10 cellular contexts compared by ENCODE assay signal in the genomic region with DNA sequence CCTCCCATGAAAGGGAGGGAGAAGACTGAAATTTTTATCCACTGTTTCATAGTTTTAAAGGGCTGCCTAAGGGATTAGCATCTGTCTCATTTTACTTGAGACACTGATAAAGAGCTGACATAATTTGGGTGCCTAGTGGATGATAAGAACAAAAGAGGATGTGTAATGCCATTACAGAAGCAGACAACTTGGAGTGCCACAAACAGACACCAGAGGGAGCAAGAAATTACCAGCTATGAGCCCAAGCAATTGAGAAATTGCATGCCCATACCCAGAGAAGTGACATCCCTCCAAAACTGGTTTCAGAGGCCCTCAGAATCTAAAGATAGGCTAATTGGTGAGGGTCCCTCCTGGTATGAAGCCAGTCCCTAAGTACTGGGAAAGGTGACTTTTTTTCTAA. TPM values are rescaled to one million over a fixed set of nuclear protein-coding genes. Genes with fewer than 3 reads are reported as not detected.
A peak's percentile ranks its signal among the peaks of the same experiment; 100 is the strongest.
DNase-seq lines count a peak whose midpoint lies in the region; ATAC-seq and TF ChIP-seq lines count a peak whose summit lies in the region.
"Had no signal": no experiment of that assay in that cellular context is flagged by ENCODE, and none has a peak within 500 bp of the region (broad histone marks: within the 10 kb centered on the region; RNA-seq: fewer than 3 reads in every experiment).

No MANE protein-coding gene starts in this region.

- no peak overlapping the region for H4K8ac ChIP-seq in mesenchymal stem cell (ENCODE audit: low read length)

- H3K27ac Mint-ChIP-seq in glutamatergic neuron (ENCODE audit: unreplicated experiment), result no peak overlapping the region

- POLR2A ChIA-PET in OCI-LY7 (lab: Charles Lee), result interaction anchor here (0.6 to 3.1 kb wide), 4 partner anchors 59 to 318 kb away, joined by 3 to 11 read pairs (median 3); no protein-coding TSS in a partner anchor

- H3K4me2 ChIP-seq in OCI-LY7 (ENCODE audit: low read length), result peak overlapping the region; percentile 59
- H3K4me2 ChIP-seq in mesenchymal stem cell (ENCODE audit: low read length, poor library complexity, severe bottlenecking), result no peak overlapping the region

- no peak overlapping the region for H2AK5ac ChIP-seq in mesenchymal stem cell (ENCODE audit: low read length, severe bottlenecking)

- no peaks in the 10 kb centered on the region for H3K9me3 Mint-ChIP-seq in glutamatergic neuron (ENCODE audit: unreplicated experiment)

- no peak overlapping the region for H3K23ac ChIP-seq in mesenchymal stem cell (ENCODE audit: low read length in 2 of 2)

- H3K36me3 ChIP-seq in OCI-LY7 (ENCODE audit: insufficient read depth, low read length) (no peaks in the 10 kb centered on the region), mesenchymal stem cell (ENCODE audit: control insufficient read depth in 1 of 2, insufficient read depth in 2 of 2, low read depth in 1 of 2, low read length in 2 of 2) (no peaks in the 10 kb centered on the region)

- no peaks in the 10 kb centered on the region for H3K27me3 Mint-ChIP-seq in glutamatergic neuron (ENCODE audit: unreplicated experiment)

- H3K9me3 ChIP-seq in OCI-LY7 (ENCODE audit: low read length) (no peaks in the 10 kb centered on the region), mesenchymal stem cell (ENCODE audit: control insufficient read depth, low read length) (no peaks in the 10 kb centered on the region)

- no peak overlapping the region for H4K91ac ChIP-seq in mesenchymal stem cell (ENCODE audit: low read length)

- peaks cover 13% of the 10 kb centered on the region for H3K4me1 ChIP-seq in OCI-LY7 (ENCODE audit: insufficient read depth, low read length, poor library complexity, severe bottlenecking)
- H3K4me1 ChIP-seq in mesenchymal stem cell (ENCODE audit: control insufficient read depth, insufficient read depth, low read depth, low read length), result no peaks in the 10 kb centered on the region

- H3K79me1 ChIP-seq in mesenchymal stem cell (replicated peaks; ENCODE audit: low read length, poor library complexity, severe bottlenecking), result no peaks in the 10 kb centered on the region

- TF ChIP-seq CTCF in C4-2B (conservative IDR thresholded peaks at IDR 0.05) (peak; percentile 61), OCI-LY7 (conservative IDR thresholded peaks at IDR 0.05; ENCODE audit: low read length) (peak; percentile 72), glutamatergic neuron (IDR thresholded peaks at IDR 0.05; ENCODE audit: partially characterized antibody, unreplicated experiment) (peak; percentile 58)

- H2AFZ ChIP-seq in OCI-LY7 (ENCODE audit: low read length) (peak overlapping the region; percentile 97), mesenchymal stem cell (ENCODE audit: low read depth, low read length) (no peak overlapping the region)

- H3K4me3 Mint-ChIP-seq in glutamatergic neuron (ENCODE audit: unreplicated experiment), result no peak overlapping the region

- H3K27ac ChIP-seq in C4-2B, result no peak overlapping the region
- peak overlapping the region; percentile 73 for H3K27ac ChIP-seq in OCI-LY7 (ENCODE audit: low read depth, low read length, poor library complexity, severe bottlenecking)
- no peak overlapping the region for H3K27ac ChIP-seq in mesenchymal stem cell (ENCODE audit: low read length, poor library complexity, severe bottlenecking)

- H4K20me1 ChIP-seq in OCI-LY7 (ENCODE audit: insufficient read depth, low read length), result no peaks in the 10 kb centered on the region

- H3K18ac ChIP-seq in mesenchymal stem cell (ENCODE audit: low read depth in 1 of 2, low read length in 2 of 2), result no peak overlapping the region

- DNase-seq in OCI-LY7 (ENCODE audit: low spot score) (peak; percentile 66), glutamatergic neuron (peak; percentile 33), left cardiac atrium (no peak), mesenchymal stem cell (no peak)
- DNase-seq in effector CD4-positive, alpha-beta T cell, result no peak

- no peaks in the 10 kb centered on the region for H3K36me3 Mint-ChIP-seq in glutamatergic neuron (ENCODE audit: unreplicated experiment)

- H2BK15ac ChIP-seq in mesenchymal stem cell (ENCODE audit: low read depth, poor library complexity, severe bottlenecking), result no peak overlapping the region

- H3K4me1 Mint-ChIP-seq in glutamatergic neuron (ENCODE audit: low read depth, unreplicated experiment), result no peaks in the 10 kb centered on the region

- no peak overlapping the region for H2BK12ac ChIP-seq in mesenchymal stem cell (ENCODE audit: low read length in 2 of 2)

- intact Hi-C loops in OCI-LY7 (cut with micrococcal nuclease; ENCODE audit: unreplicated experiment), result loop anchor here (1.0 kb wide), 1 partner anchor 166 kb away; no protein-coding TSS in a partner anchor
- intact Hi-C loops in left cardiac atrium (cut with DNase I), result no loop called here

- H3K4me3 ChIP-seq in OCI-LY7 (ENCODE audit: low read depth, low read length, poor library complexity, severe bottlenecking) (peak overlapping the region; percentile 11), mesenchymal stem cell (ENCODE audit: insufficient read depth in 1 of 2, low read depth in 1 of 2, low read length in 2 of 2) (no peak overlapping the region)
- H3K4me3 ChIP-seq: K562 had no signal

- no peak overlapping the region for H3K4ac ChIP-seq in mesenchymal stem cell (ENCODE audit: low read depth in 1 of 2, low read length in 2 of 2)

- no peak overlapping the region for H2BK120ac ChIP-seq in mesenchymal stem cell (ENCODE audit: low read depth, low read length)

- no peak overlapping the region for H3K14ac ChIP-seq in mesenchymal stem cell (ENCODE audit: low read length in 2 of 2)

- BruUV-seq in OCI-LY7 (replicated peaks; lab: Mats Ljungman, UMichigan), result no TSS peak

- H2BK5ac ChIP-seq in mesenchymal stem cell (ENCODE audit: low read depth, low read length, poor library complexity, severe bottlenecking), result no peak overlapping the region

- H3K79me2 ChIP-seq in OCI-LY7 (ENCODE audit: insufficient read depth, low read depth, low read length), result no peaks in the 10 kb centered on the region

- no peaks in the 10 kb centered on the region for H3K9me2 ChIP-seq in OCI-LY7 (ENCODE audit: insufficient read depth, low read length)

- H3K27me3 ChIP-seq in mesenchymal stem cell (ENCODE audit: control insufficient read depth in 1 of 2, insufficient read depth in 1 of 2, low read length in 2 of 2), result no peaks in the 10 kb centered on the region

- ATAC-seq in GM18502 (IDR thresholded peaks at IDR 0.05; ENCODE audit: poor library complexity, unreplicated experiment), result peak; percentile 96
- peak; percentile 81 for ATAC-seq in HG02981 (IDR thresholded peaks at IDR 0.05; ENCODE audit: unreplicated experiment)
- no peak for ATAC-seq in left cardiac atrium
- ATAC-seq: K562 had no signal

- no peak overlapping the region for H3K9ac ChIP-seq in mesenchymal stem cell (ENCODE audit: low read length)

- CTCF ChIA-PET in OCI-LY7 (lab: Charles Lee; ENCODE audit: unreplicated experiment), result interaction anchor here (1.1 to 1.5 kb wide), 2 partner anchors 165 to 168 kb away, joined by 3 to 4 read pairs; no protein-coding TSS in a partner anchor

RNA-seq across cellular contexts. Expression of a gene that starts 38.5 kb away (rescaled TPM):
- total RNA-seq in OCI-LY7 (2014; rRNA removed; shearing (Covaris generic)), result not detected in 2 replicates
- total RNA-seq in OCI-LY7 (2022), result not detected in 2 replicates
- total RNA-seq in glutamatergic neuron (ENCODE audit: unreplicated experiment), result 1.8 TPM
- not detected for total RNA-seq in left cardiac atrium
- not detected for polyA plus RNA-seq in mesenchymal stem cell (2013, experiment 1 of 2)
- not detected for polyA plus RNA-seq in mesenchymal stem cell (2013, experiment 2 of 2)
- total RNA-seq: endothelial cell of umbilical vein, K562 had no signal
- polyA plus RNA-seq: endothelial cell of umbilical vein, K562 had no signal

Comparison
In these comparisons a context has a peak if more than half of its experiments do, and no peak if none do; other contexts are left out.
1. ATAC-seq: peak in GM18502 (single experiment) and HG02981 (single experiment); none in left cardiac atrium (0 of 2).
2. DNase-seq: peak in OCI-LY7 (single experiment) and glutamatergic neuron (single experiment); none in effector CD4-positive, alpha-beta T cell (single experiment), left cardiac atrium (single experiment) and mesenchymal stem cell (single experiment).
3. Peak in every context shown above with its lines, with median percentiles within 50 percentile points of each other: CTCF ChIP-seq.